9 cellular contexts compared by ENCODE assay signal in the genomic region with DNA sequence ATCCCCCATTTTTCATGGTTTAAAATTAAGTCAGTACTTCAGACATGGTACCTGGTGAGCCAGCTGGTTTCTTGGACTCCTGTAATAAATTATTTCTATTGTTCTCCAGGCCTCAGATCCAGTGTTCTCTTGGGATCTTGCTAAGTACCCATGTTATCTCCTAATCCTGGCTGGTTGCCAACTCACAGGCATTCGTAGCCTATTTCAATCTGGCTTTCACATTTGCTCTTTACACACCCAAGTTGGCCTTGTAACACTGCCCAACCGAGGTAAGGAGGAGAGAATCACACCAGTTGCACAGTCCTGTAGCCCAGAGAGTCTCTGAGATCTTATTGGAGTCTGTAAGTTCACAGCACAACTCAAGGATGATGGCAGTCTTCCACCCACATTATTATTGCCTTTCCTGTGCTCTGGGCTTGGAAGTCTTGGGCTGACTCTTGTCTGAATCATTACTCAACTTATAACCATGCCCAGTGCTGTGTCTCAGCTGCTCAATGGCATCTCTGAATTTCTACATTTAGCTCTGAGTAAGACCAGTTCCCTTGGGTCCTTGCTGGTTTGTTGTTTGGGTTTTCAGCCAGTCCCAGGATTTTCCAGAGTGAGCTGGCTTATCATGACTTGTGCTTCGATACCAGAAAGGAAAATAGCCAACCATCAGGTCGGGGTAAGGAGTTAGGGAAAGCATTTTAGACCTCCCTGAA.
DNase-seq lines count a peak whose midpoint lies in the region; ATAC-seq, FAIRE-seq and TF ChIP-seq lines count a peak whose summit lies in the region.
"Had no signal": no experiment of that assay in that cellular context is flagged by ENCODE, and none has a peak within 500 bp of the region (broad histone marks: within the 10 kb centered on the region; RNA-seq: fewer than 3 reads in every experiment).

No MANE protein-coding gene starts in this region.

- no peak for ATAC-seq in GM21619 (IDR thresholded peaks at IDR 0.05; ENCODE audit: unreplicated experiment)

- no peak overlapping the region for H3K27ac Mint-ChIP-seq in T-helper 2 cell treated with Interferon-gamma antibody and Interleukin-4, amounts not matched to agents 5 μg/mL and 100 μg/mL, for 36 hours
- H3K27ac Mint-ChIP-seq: B cell had no signal

- no peak overlapping the region for H3K4me3 ChIP-seq in fibroblast of mammary gland (ENCODE audit: control insufficient read depth, low read depth, low read length)
- no peak overlapping the region for H3K4me3 ChIP-seq in small intestine (ENCODE audit: low read depth in 1 of 2, low read length in 2 of 2)

- H3K4me1 Mint-ChIP-seq in T-helper 2 cell treated with Interferon-gamma antibody and Interleukin-4, amounts not matched to agents 5 μg/mL and 100 μg/mL, for 36 hours (ENCODE audit: low read depth): no peaks in the 10 kb centered on the region
- H3K4me1 Mint-ChIP-seq: B cell had no signal

- no peaks in the 10 kb centered on the region for H3K36me3 Mint-ChIP-seq in T-helper 2 cell treated with Interferon-gamma antibody and Interleukin-4, amounts not matched to agents 5 μg/mL and 100 μg/mL, for 36 hours (ENCODE audit: low read depth)

- WGBS in small intestine, 3 donors: 49 to 57% (median 57%) methylated on average over 4 of the region's 4 CpGs

- no peaks in the 10 kb centered on the region for H3K4me1 ChIP-seq in small intestine (ENCODE audit: control insufficient read depth in 2 of 2, insufficient read depth in 1 of 2, low read depth in 1 of 2, low read length in 1 of 2)

- no peak for TF ChIP-seq CTCF in fibroblast of mammary gland (conservative IDR thresholded peaks at IDR 0.05; ENCODE audit: control insufficient read depth, insufficient read depth, low read depth, low read length)

- no peak overlapping the region for H3K27ac ChIP-seq in small intestine (ENCODE audit: low read depth in 1 of 2, low read length in 1 of 2)

- peaks cover 46% of the 10 kb centered on the region for H3K27me3 Mint-ChIP-seq in T-helper 2 cell treated with Interferon-gamma antibody and Interleukin-4, amounts not matched to agents 5 μg/mL and 100 μg/mL, for 36 hours (ENCODE audit: low read depth)

- H3K27me3 ChIP-seq in small intestine (ENCODE audit: control insufficient read depth in 2 of 2, insufficient read depth in 2 of 2, low read length in 2 of 2): no peaks in the 10 kb centered on the region

- peaks cover 7% of the 10 kb centered on the region for H3K9me3 Mint-ChIP-seq in T-helper 2 cell treated with Interferon-gamma antibody and Interleukin-4, amounts not matched to agents 5 μg/mL and 100 μg/mL, for 36 hours

- no peaks in the 10 kb centered on the region for H3K36me3 ChIP-seq in small intestine (ENCODE audit: control insufficient read depth in 2 of 2, insufficient read depth in 2 of 2, low read length in 2 of 2)

- no peaks in the 10 kb centered on the region for H3K9me3 ChIP-seq in small intestine (ENCODE audit: control insufficient read depth, low read depth)

- DNase-seq in NCI-H2107 treated with DMSO at 0.1 percent for 48 hours (lab: John Stamatoyannopoulos, UW; ENCODE audit: unreplicated experiment): peak; percentile 2
- DNase-seq in NCI-H2107 (lab: John Stamatoyannopoulos, UW): no peak
- peak; percentile 95 for DNase-seq in NCI-H82 treated with DMSO at 0.1 percent for 48 hours (lab: John Stamatoyannopoulos, UW; ENCODE audit: unreplicated experiment)
- DNase-seq in fibroblast of mammary gland (ENCODE audit: low read depth): peak; percentile 100
- DNase-seq in small intestine: peak; percentile 84
- DNase-seq in T-helper 2 cell treated with Interferon-gamma antibody and Interleukin-4, amounts not matched to agents 5 μg/mL and 100 μg/mL, for 36 hours (ENCODE audit: low spot score): no peak
- DNase-seq in Kasumi-1 (lab: John Stamatoyannopoulos, UW): no peak

- FAIRE-seq in small intestine (lab: Jason Lieb, UNC): no peak

- H3K4me3 Mint-ChIP-seq in T-helper 2 cell treated with Interferon-gamma antibody and Interleukin-4, amounts not matched to agents 5 μg/mL and 100 μg/mL, for 36 hours: no peak overlapping the region
- H3K4me3 Mint-ChIP-seq: B cell had no signal

Comparison
In these comparisons a context has a peak if more than half of its experiments do, and no peak if none do; other contexts are left out.
1. DNase-seq: peak in NCI-H2107 treated with DMSO at 0.1 percent for 48 hours (single experiment), NCI-H82 treated with DMSO at 0.1 percent for 48 hours (single experiment), fibroblast of mammary gland (single experiment) and small intestine (single experiment); none in NCI-H2107 (single experiment), T-helper 2 cell treated with Interferon-gamma antibody and Interleukin-4, amounts not matched to agents 5 μg/mL and 100 μg/mL, for 36 hours (single experiment) and Kasumi-1 (0 of 2).